Comparison of ENCODE assay signal across 17 cellular contexts in the genomic region with DNA sequence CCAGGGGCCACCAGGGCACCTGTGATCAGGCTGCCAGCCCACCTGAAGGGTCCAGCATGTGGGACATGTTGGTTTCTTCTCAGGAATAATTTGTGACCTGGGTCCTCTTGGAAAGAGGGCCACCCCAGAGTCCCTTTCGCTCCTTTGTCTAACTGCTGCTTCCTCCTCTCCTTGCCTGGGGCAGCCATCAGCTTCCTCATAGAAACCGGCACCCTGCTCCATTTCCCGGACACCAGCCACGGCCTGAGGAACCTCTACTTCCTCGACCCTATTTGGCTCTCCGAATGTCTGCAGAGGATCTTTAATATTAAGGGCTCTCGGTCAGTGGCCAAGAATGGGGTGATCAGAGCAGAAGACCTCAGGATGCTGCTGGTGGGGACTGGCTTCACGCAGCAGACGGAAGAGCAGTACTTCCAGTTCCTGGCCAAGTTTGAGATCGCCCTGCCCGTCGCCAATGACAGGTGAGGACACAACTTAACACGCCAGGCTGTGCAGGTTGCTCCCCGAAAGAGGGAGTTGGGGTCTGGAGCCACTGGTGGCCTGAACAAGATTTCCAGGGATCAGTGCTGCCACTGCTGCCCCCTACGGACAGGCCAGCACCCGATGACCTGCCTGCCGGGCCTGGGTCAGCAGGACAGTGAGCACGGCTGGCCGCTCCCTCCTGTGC.
DNase-seq lines count a peak whose midpoint lies in the region; ATAC-seq, FAIRE-seq and TF ChIP-seq lines count a peak whose summit lies in the region.
"Had no signal": no experiment of that assay in that cellular context is flagged by ENCODE, and none has a peak within 500 bp of the region (broad histone marks: within the 10 kb centered on the region; RNA-seq: fewer than 3 reads in every experiment).

No MANE protein-coding gene starts in this region.

- H3K9me3 ChIP-seq in K562 (replicated peaks; ENCODE audit: control insufficient read depth, insufficient read depth, low read depth, low read length), result no peaks in the 10 kb centered on the region
- no peaks in the 10 kb centered on the region for H3K9me3 ChIP-seq in transverse colon

- FAIRE-seq in K562 (lab: Jason Lieb, UNC), result no peak
- FAIRE-seq in urothelium cell line (lab: Jason Lieb, UNC), result no peak

- peaks cover 22% of the 10 kb centered on the region for H3K27me3 Mint-ChIP-seq in activated CD8-positive, alpha-beta T cell treated with anti-CD3 and anti-CD28 coated beads, Interleukin-2, amount 10 ng/mL, durations not matched to agents 7 days and 5 days (ENCODE audit: low read depth)
- peaks cover 12% of the 10 kb centered on the region for H3K27me3 Mint-ChIP-seq in activated CD8-positive, alpha-beta T cell treated with anti-CD3 and anti-CD28 coated beads for 36 hours
- H3K27me3 Mint-ChIP-seq: B cell had no signal

- H3K4me3 ChIP-seq in K562 (no peak overlapping the region), transverse colon (no peak overlapping the region)

- DNase-seq in activated CD8-positive, alpha-beta T cell treated with anti-CD3 and anti-CD28 coated beads, Interleukin-2, amount 10 ng/mL, durations not matched to agents 7 days and 5 days, result peak; percentile 11
- no peak for DNase-seq in activated CD8-positive, alpha-beta T cell treated with anti-CD3 and anti-CD28 coated beads for 36 hours
- no peak for DNase-seq in K562 (ENCODE audit: extremely low read depth in 1 of 4, low spot score in 3 of 4)
- DNase-seq in mesenteric fat pad (ENCODE audit: low spot score), result peak; percentile 82
- peak; percentile 4 for DNase-seq in transverse colon
- DNase-seq in NCI-H526 (lab: John Stamatoyannopoulos, UW), result no peak
- no peak for DNase-seq in urothelium cell line (ENCODE audit: low spot score)
- DNase-seq: 8988T, KG1, NCI-H1092 treated with DMSO at 0.1 percent for 48 hours, NCI-H2081 treated with DMSO at 0.1 percent for 48 hours, occipital lobe, T-helper 2 cell had no signal

- no TSS peak for BruUV-seq in K562 (replicated peaks; lab: Mats Ljungman, UMichigan)

- no peaks in the 10 kb centered on the region for H3K4me1 Mint-ChIP-seq in activated CD8-positive, alpha-beta T cell treated with anti-CD3 and anti-CD28 coated beads, Interleukin-2, amount 10 ng/mL, durations not matched to agents 7 days and 5 days (ENCODE audit: low read depth)
- H3K4me1 Mint-ChIP-seq in activated CD8-positive, alpha-beta T cell treated with anti-CD3 and anti-CD28 coated beads for 36 hours (ENCODE audit: low read depth), result peaks cover 3% of the 10 kb centered on the region

- no peaks in the 10 kb centered on the region for H3K9me3 Mint-ChIP-seq in activated CD8-positive, alpha-beta T cell treated with anti-CD3 and anti-CD28 coated beads, Interleukin-2, amount 10 ng/mL, durations not matched to agents 7 days and 5 days (ENCODE audit: insufficient read depth)
- H3K9me3 Mint-ChIP-seq in activated CD8-positive, alpha-beta T cell treated with anti-CD3 and anti-CD28 coated beads for 36 hours, result no peaks in the 10 kb centered on the region

- in situ Hi-C loops in K562 (cut with MboI), result no loop called here
- in situ Hi-C loops in transverse colon (cut with MboI; ENCODE audit: low pct_ligation_motif_present in 1 of 4, low pct_unique_long_range_greater_than_20kb in 1 of 4, low sequenced_read_pairs in 3 of 4), result no loop called here

- no peak overlapping the region for H3K27ac ChIP-seq in K562 (ENCODE audit: extremely low read depth, low read depth, low read length)
- H3K27ac ChIP-seq in transverse colon, result no peak overlapping the region

- H2AFZ ChIP-seq in K562 (ENCODE audit: low read depth, low read length), result no peak overlapping the region

- H3K36me3 Mint-ChIP-seq in activated CD8-positive, alpha-beta T cell treated with anti-CD3 and anti-CD28 coated beads, Interleukin-2, amount 10 ng/mL, durations not matched to agents 7 days and 5 days (ENCODE audit: low read depth), result no peaks in the 10 kb centered on the region
- no peaks in the 10 kb centered on the region for H3K36me3 Mint-ChIP-seq in activated CD8-positive, alpha-beta T cell treated with anti-CD3 and anti-CD28 coated beads for 36 hours (ENCODE audit: low read depth)

- H3K27me3 ChIP-seq in K562 (ENCODE audit: control insufficient read depth in 2 of 2, insufficient read depth in 2 of 2, low read length in 2 of 2) (peaks cover 47 to 69% of the 10 kb centered on the region in 2 experiments), transverse colon (no peaks in the 10 kb centered on the region)

- no peaks in the 10 kb centered on the region for H3K79me2 ChIP-seq in K562 (ENCODE audit: control insufficient read depth, insufficient read depth, low read length)

- TF ChIP-seq POLR2A in K562 (conservative IDR thresholded peaks at IDR 0.05) (no peak), transverse colon (IDR thresholded peaks at IDR 0.05) (no peak)

- H3K9me1 ChIP-seq in K562 (ENCODE audit: control insufficient read depth, insufficient read depth, low read length), result no peaks in the 10 kb centered on the region

- H3K27ac Mint-ChIP-seq in activated CD8-positive, alpha-beta T cell treated with anti-CD3 and anti-CD28 coated beads, Interleukin-2, amount 10 ng/mL, durations not matched to agents 7 days and 5 days, result no peak overlapping the region
- H3K27ac Mint-ChIP-seq in activated CD8-positive, alpha-beta T cell treated with anti-CD3 and anti-CD28 coated beads for 36 hours, result no peak overlapping the region
- H3K27ac Mint-ChIP-seq: B cell had no signal

- no peaks in the 10 kb centered on the region for H3K36me3 ChIP-seq in K562 (ENCODE audit: control insufficient read depth, insufficient read depth, low read length)
- H3K36me3 ChIP-seq in transverse colon, result peaks cover 0 to 25% (median 8%) of the 10 kb centered on the region in 4 donors

- CTCF ChIA-PET in activated CD8-positive, alpha-beta T cell treated with anti-CD3 and anti-CD28 coated beads, Interleukin-2, amount 10 ng/mL, durations not matched to agents 7 days and 5 days (lab: Charles Lee), result no interaction called here
- CTCF ChIA-PET in activated CD8-positive, alpha-beta T cell treated with anti-CD3 and anti-CD28 coated beads for 36 hours (lab: Charles Lee), result no interaction called here
- CTCF ChIA-PET in K562 (lab: Yijun Ruan, JAX; ENCODE audit: low intra/inter-chr PET ratio), result no interaction called here

- no peaks in the 10 kb centered on the region; the same call in 1 of the 2 replicates for H4K20me1 ChIP-seq in K562 (replicated peaks; ENCODE audit: control insufficient read depth, insufficient read depth, low read length)

- no peak overlapping the region for H3K4me2 ChIP-seq in K562 (ENCODE audit: insufficient read depth, low read length)

- H3K4me3 Mint-ChIP-seq in activated CD8-positive, alpha-beta T cell treated with anti-CD3 and anti-CD28 coated beads, Interleukin-2, amount 10 ng/mL, durations not matched to agents 7 days and 5 days, result no peak overlapping the region
- H3K4me3 Mint-ChIP-seq in activated CD8-positive, alpha-beta T cell treated with anti-CD3 and anti-CD28 coated beads for 36 hours, result no peak overlapping the region
- H3K4me3 Mint-ChIP-seq: B cell had no signal

- TF ChIP-seq EP300 in K562 (IDR thresholded peaks at IDR 0.05; ENCODE audit: low read length) (no peak), transverse colon (IDR thresholded peaks at IDR 0.05; ENCODE audit: low read depth) (no peak)

- ATAC-seq in activated CD8-positive, alpha-beta T cell treated with anti-CD3 and anti-CD28 coated beads, Interleukin-2, amount 10 ng/mL, durations not matched to agents 7 days and 5 days, result no peak
- ATAC-seq in activated CD8-positive, alpha-beta T cell treated with anti-CD3 and anti-CD28 coated beads for 36 hours, result no peak
- ATAC-seq in K562 (peak; percentile 74), HG02588 (IDR thresholded peaks at IDR 0.05; ENCODE audit: unreplicated experiment) (no peak)
- ATAC-seq: activated CD4-positive, CD25-positive, alpha-beta regulatory T cell treated with anti-CD3 and anti-CD28 coated beads, Interleukin-2, amount 50 U/mL, for 24 hours; HCT116 had no signal

- no peak for TF ChIP-seq CTCF in activated CD8-positive, alpha-beta T cell treated with anti-CD3 and anti-CD28 coated beads for 36 hours (IDR thresholded peaks at IDR 0.05)
- TF ChIP-seq CTCF in K562 (IDR thresholded peaks at IDR 0.05 in 2 of 3, conservative IDR thresholded peaks at IDR 0.05 in 1 of 3; ENCODE audit: insufficient read depth in 2 of 3, low read depth in 1 of 3, low read length in 3 of 3) (peak; percentile 11 to 36 (median 33); a peak in 3 of 6 replicates), transverse colon (IDR thresholded peaks at IDR 0.05) (no peak)

- H3K9ac ChIP-seq in K562 (ENCODE audit: insufficient read depth in 1 of 2, low read depth in 2 of 2, low read length in 2 of 2), result no peak overlapping the region

- no peak for TF ChIP-seq RAD21 in K562 (CRISPR knock-in tag; conservative IDR thresholded peaks at IDR 0.05 in 1 of 2, IDR thresholded peaks at IDR 0.05 in 1 of 2)

- 5% methylated on average over 17 of the region's 19 CpGs for WGBS in K562 (ENCODE audit: insufficient coverage, low coverage, missing lambda C conversion rate)
- WGBS in transverse colon (ENCODE audit: low coverage in 1 of 2), 2 donors, result 93 to 100% methylated on average over 2 to 19 of the region's 19 CpGs

- H3K4me1 ChIP-seq in K562 (replicated peaks in 1 of 2; ENCODE audit: control insufficient read depth in 2 of 2, insufficient read depth in 2 of 2, low read length in 2 of 2) (peaks cover 0 to 5% of the 10 kb centered on the region in 2 experiments; a peak in 2 of 5 replicates), transverse colon (no peaks in the 10 kb centered on the region)

- intact Hi-C loops in activated CD8-positive, alpha-beta T cell treated with anti-CD3 and anti-CD28 coated beads for 36 hours (cut with micrococcal nuclease), result no loop called here
- intact Hi-C loops in K562 (cut with micrococcal nuclease) (no loop called here), transverse colon (cut with DNase I; ENCODE audit: low total_unique reads) (no loop called here)

- POLR2A ChIA-PET in activated CD8-positive, alpha-beta T cell treated with anti-CD3 and anti-CD28 coated beads, Interleukin-2, amount 10 ng/mL, durations not matched to agents 7 days and 5 days (lab: Charles Lee), result no interaction called here
- POLR2A ChIA-PET in activated CD8-positive, alpha-beta T cell treated with anti-CD3 and anti-CD28 coated beads for 36 hours (lab: Charles Lee), result no interaction called here
- POLR2A ChIA-PET in K562 (lab: Yijun Ruan, JAX), result interaction anchor here (0.7 kb wide), 1 partner anchor 39 kb away, joined by 3 read pairs; no protein-coding TSS in a partner anchor

TF ChIP-seq in K562, 482 proteins besides CTCF, POLR2A, EP300 and RAD21 (continues in another document):
- TF ChIP-seq MEF2D (tag; conservative IDR thresholded peaks at IDR 0.05; ENCODE audit: low read depth) (no peak), NR1H2 (CRISPR knock-in tag; IDR thresholded peaks at IDR 0.05) (no peak), RFX5 (IDR thresholded peaks at IDR 0.05; ENCODE audit: low read depth, low read length) (no peak)

Comparison
In these comparisons a context has a peak if more than half of its experiments do, and no peak if none do; other contexts are left out.
1. DNase-seq: peak in activated CD8-positive, alpha-beta T cell treated with anti-CD3 and anti-CD28 coated beads, Interleukin-2, amount 10 ng/mL, durations not matched to agents 7 days and 5 days (single experiment), mesenteric fat pad (single experiment) and transverse colon (single experiment); none in activated CD8-positive, alpha-beta T cell treated with anti-CD3 and anti-CD28 coated beads for 36 hours (single experiment), K562 (0 of 4), NCI-H526 (0 of 2) and urothelium cell line (single experiment).
2. CTCF ChIP-seq: peak in K562 (3 of 3); none in activated CD8-positive, alpha-beta T cell treated with anti-CD3 and anti-CD28 coated beads for 36 hours (single experiment) and transverse colon (0 of 5).